In the genomic region with DNA sequence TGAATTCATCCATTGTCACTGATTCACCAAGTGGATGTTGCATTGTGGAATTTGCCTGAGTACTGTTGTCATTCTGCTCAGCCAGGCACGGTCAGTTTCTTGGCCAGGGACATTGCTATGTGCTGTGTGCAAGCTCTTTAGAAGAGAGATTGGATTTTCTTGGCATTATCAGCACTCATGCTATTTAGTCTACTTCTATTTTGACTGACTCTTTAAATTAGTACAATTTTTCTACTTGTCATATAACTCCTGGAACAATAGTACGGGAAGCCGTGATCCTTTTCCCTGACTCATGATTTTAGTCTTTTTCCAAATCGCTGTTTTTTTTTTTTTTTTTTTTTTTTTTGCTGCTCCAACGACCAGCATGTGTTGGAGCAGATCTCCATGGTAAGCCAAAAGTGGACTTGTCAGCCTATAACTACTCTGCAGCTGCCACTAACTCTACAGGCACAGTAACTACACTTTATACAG, we compare ENCODE assay signal across 9 cellular contexts.
DNase-seq lines count a peak whose midpoint lies in the region; ATAC-seq, FAIRE-seq and TF ChIP-seq lines count a peak whose summit lies in the region.
"Had no signal": no experiment of that assay in that cellular context is flagged by ENCODE, and none has a peak within 500 bp of the region (broad histone marks: within the 10 kb centered on the region; RNA-seq: fewer than 3 reads in every experiment).

No MANE protein-coding gene starts in this region.

- peak overlapping the region; percentile 97 for H3K27ac Mint-ChIP-seq in activated CD4-positive, alpha-beta T cell treated with anti-CD3 and anti-CD28 coated beads for 36 hours
- H3K27ac Mint-ChIP-seq in chondrocyte (ENCODE audit: unreplicated experiment) (peak overlapping the region; percentile 49), mesothelial cell of epicardium (no peak overlapping the region)

- POLR2A ChIA-PET in activated CD4-positive, alpha-beta T cell treated with anti-CD3 and anti-CD28 coated beads for 36 hours (lab: Charles Lee), result interaction anchor here (0.6 kb wide), 1 partner anchor 707 kb away, joined by 3 read pairs; no protein-coding TSS in a partner anchor

- peaks cover 16 to 32% (median 26%) of the 10 kb centered on the region in 4 donors for H3K4me1 ChIP-seq in stomach

- WGBS in stomach, 5 donors, result 25 to 43% (median 30%) methylated on average over 5 of the region's 5 CpGs

- peaks cover 7 to 71% (median 46%) of the 10 kb centered on the region in 4 donors for H3K36me3 ChIP-seq in stomach

- H3K4me3 ChIP-seq in stomach, result no peak overlapping the region

- TF ChIP-seq EP300 in stomach (IDR thresholded peaks at IDR 0.05), result no peak

- no peaks in the 10 kb centered on the region for H3K9me3 Mint-ChIP-seq in activated CD4-positive, alpha-beta T cell treated with anti-CD3 and anti-CD28 coated beads for 36 hours (ENCODE audit: low read depth)
- H3K9me3 Mint-ChIP-seq in chondrocyte (ENCODE audit: low read depth) (no peaks in the 10 kb centered on the region), mesothelial cell of epicardium (no peaks in the 10 kb centered on the region)

- intact Hi-C loops in activated CD4-positive, alpha-beta T cell treated with anti-CD3 and anti-CD28 coated beads for 36 hours (cut with DNase I, micrococcal nuclease), result loop anchor here in 1 of 2 experiments (5.0 kb wide), 2 partner anchors 629 to 709 kb away; no protein-coding TSS in a partner anchor
- intact Hi-C loops in stomach (cut with DNase I; ENCODE audit: low total_unique reads), result no loop called here

- H3K4me1 Mint-ChIP-seq in activated CD4-positive, alpha-beta T cell treated with anti-CD3 and anti-CD28 coated beads for 36 hours, result peaks cover 85% of the 10 kb centered on the region
- peaks cover 29% of the 10 kb centered on the region for H3K4me1 Mint-ChIP-seq in chondrocyte (ENCODE audit: low read depth)
- H3K4me1 Mint-ChIP-seq in mesothelial cell of epicardium, result no peaks in the 10 kb centered on the region

- DNase-seq in activated CD4-positive, alpha-beta T cell treated with anti-CD3 and anti-CD28 coated beads for 36 hours, result no peak
- DNase-seq in activated CD4-positive, alpha-beta T cell treated with anti-CD3 and anti-CD28 coated beads, Interleukin-2, amount 50 U/mL, for 48 hours, result no peak
- DNase-seq in chondrocyte (ENCODE audit: low spot score), result no peak
- DNase-seq in left lobe of liver (ENCODE audit: low spot score), result peak; percentile 50
- DNase-seq in stomach, result no peak
- no peak for DNase-seq in mesothelial cell of epicardium (ENCODE audit: low spot score in 2 of 2, unreplicated experiment in 2 of 2)
- no peak for DNase-seq in HTR-8/SVneo (ENCODE audit: insufficient read length, low spot score)

- CTCF ChIA-PET in activated CD4-positive, alpha-beta T cell treated with anti-CD3 and anti-CD28 coated beads for 36 hours (lab: Charles Lee), result interaction anchor here (1.4 kb wide), 1 partner anchor 142 kb away, joined by 4 read pairs; no protein-coding TSS in a partner anchor

- no peak for TF ChIP-seq POLR2A in stomach (IDR thresholded peaks at IDR 0.05)

- H3K27me3 ChIP-seq in stomach, result no peaks in the 10 kb centered on the region

- ATAC-seq in activated CD4-positive, alpha-beta T cell treated with anti-CD3 and anti-CD28 coated beads for 36 hours, result no peak
- ATAC-seq in left lobe of liver (peak; percentile 86), GM19397 (IDR thresholded peaks at IDR 0.05; ENCODE audit: unreplicated experiment) (no peak)

- peak overlapping the region; percentile 65 for H3K4me3 Mint-ChIP-seq in activated CD4-positive, alpha-beta T cell treated with anti-CD3 and anti-CD28 coated beads for 36 hours
- no peak overlapping the region for H3K4me3 Mint-ChIP-seq in chondrocyte (ENCODE audit: unreplicated experiment)
- H3K4me3 Mint-ChIP-seq in mesothelial cell of epicardium, result no peak overlapping the region

- peaks cover 87% of the 10 kb centered on the region for H3K36me3 Mint-ChIP-seq in activated CD4-positive, alpha-beta T cell treated with anti-CD3 and anti-CD28 coated beads for 36 hours (ENCODE audit: low read depth)
- H3K36me3 Mint-ChIP-seq in chondrocyte (ENCODE audit: low read depth) (peaks cover 29% of the 10 kb centered on the region), mesothelial cell of epicardium (peaks cover 40% of the 10 kb centered on the region)

- FAIRE-seq in HTR-8/SVneo (lab: Jason Lieb, UNC), result no peak
- FAIRE-seq: A204.1 had no signal

- H3K27ac ChIP-seq in stomach, result peak overlapping the region; percentile 56 to 81 (median 71)

- TF ChIP-seq CTCF in chondrocyte (IDR thresholded peaks at IDR 0.05) (no peak), stomach (IDR thresholded peaks at IDR 0.05) (no peak), mesothelial cell of epicardium (IDR thresholded peaks at IDR 0.05; ENCODE audit: unreplicated experiment) (no peak)

- H3K27me3 Mint-ChIP-seq in activated CD4-positive, alpha-beta T cell treated with anti-CD3 and anti-CD28 coated beads for 36 hours, result no peaks in the 10 kb centered on the region
- H3K27me3 Mint-ChIP-seq in chondrocyte (ENCODE audit: low read depth) (no peaks in the 10 kb centered on the region), mesothelial cell of epicardium (ENCODE audit: low read depth) (no peaks in the 10 kb centered on the region)

- H3K9me3 ChIP-seq in stomach, result no peaks in the 10 kb centered on the region
